In genomic region chr3:138646527-138646926, GRCh38 we compare ENCODE assay signal across 24 cellular contexts.
"Had no signal": no experiment of that assay in that cellular context is flagged by ENCODE, and none has a peak within 500 bp of the region (broad histone marks: within the 10 kb centered on the region; RNA-seq: fewer than 3 reads in every experiment).

No MANE protein-coding gene starts in this region.

- DNase-seq: hippocampal formation; kidney glomerular epithelial cell; left cardiac atrium; left lung; lower lobe of right lung; mammary epithelial cell; mesenchymal stem cell; naive B cell; natural killer cell; nephron progenitor cell; occipital lobe; retina; right cardiac atrium; stimulated activated CD4-positive, alpha-beta T cell treated with anti-CD3 and anti-CD28 coated beads, Interleukin-12 subunit alpha, Interleukin-12 subunit beta, amount 100 ng/mL, for 4 hours; stimulated activated CD4-positive, alpha-beta T cell treated with anti-CD3 and anti-CD28 coated beads, Interleukin-15, amount 100 ng/mL, for 24 hours; stimulated activated CD4-positive, alpha-beta T cell treated with anti-CD3 and anti-CD28 coated beads, Interleukin-2, amount 100 ng/mL, for 24 hours; stimulated activated CD4-positive, alpha-beta T cell treated with anti-CD3 and anti-CD28 coated beads, Interleukin-4, amount 100 ng/mL, for 1 hour; stimulated activated naive B cell treated with anti-CD40 and anti-IgM and Interleukin-4, amounts not matched to agents 10 μg/mL and 1 μg/mL and 100 μg/mL, for 72 hours; stimulated activated naive CD8-positive, alpha-beta T cell treated with anti-CD3 and anti-CD28 coated beads, Interleukin-15, Interleukin-2, amounts not matched to agents 100 U/mL and 50 U/mL, for 24 hours; stomach; testis; thyroid gland; transverse colon; upper lobe of left lung had no signal
